ENCODE assay signal across 14 cellular contexts in genomic region chr5:150846301-150846650, GRCh38. TPM values are rescaled to one million over a fixed set of nuclear protein-coding genes. Genes with fewer than 3 reads are reported as not detected.
DNase-seq lines count a peak whose midpoint lies in the region; ATAC-seq and TF ChIP-seq lines count a peak whose summit lies in the region.
"Not testable (repeated sequence)": the region's sequence is repeated elsewhere in the genome, so short reads cannot be mapped to it uniquely, and the experiment has no call there.
"Had no signal": no experiment of that assay in that cellular context is flagged by ENCODE, and none has a peak within 500 bp of the region (broad histone marks: within the 10 kb centered on the region; RNA-seq: fewer than 3 reads in every experiment).

Gene IRGM, plus strand, starts transcription at chr5:150846521. Its CDS starts 1,603 bp downstream, at chr5:150848124.

- not testable (repeated sequence) for H3K36me3 Mint-ChIP-seq in T-helper 17 cell (ENCODE audit: low read depth); activated CD8-positive, alpha-beta memory T cell treated with anti-CD3 and anti-CD28 coated beads, Interleukin-2, amount 10 ng/mL, durations not matched to agents 7 days and 5 days; activated naive CD8-positive, alpha-beta T cell treated with anti-CD3 and anti-CD28 coated beads for 36 hours; immature natural killer cell

- 0 out of 2 replicates have a peak within 1 kb of the TSS, but pooled peaks have one; percentile 4 for H2AFZ ChIP-seq in Loucy (ENCODE audit: low read length)
- H2AFZ ChIP-seq in osteoblast (ENCODE audit: low read length) = not testable (repeated sequence)

- H3K4me2 ChIP-seq in DOHH2 (ENCODE audit: low read length) = peak within 1 kb of the TSS; percentile 68
- peak within 1 kb of the TSS; percentile 69 for H3K4me2 ChIP-seq in Loucy (ENCODE audit: low read depth, low read length, poor library complexity, severe bottlenecking)
- H3K4me2 ChIP-seq in osteoblast (ENCODE audit: insufficient read depth, low read length) = peak within 1 kb of the TSS; percentile 9

- H3K4me3 ChIP-seq in DOHH2 (ENCODE audit: low read length) (peak within 1 kb of the TSS; percentile 53), Loucy (ENCODE audit: low read length, poor library complexity, severe bottlenecking) (peak within 1 kb of the TSS; percentile 70)
- H3K4me3 ChIP-seq in osteoblast (ENCODE audit: insufficient read depth, low read length) = not testable (repeated sequence)

- not testable (repeated sequence) for H3K4me1 ChIP-seq in DOHH2 (ENCODE audit: control insufficient read depth, low read length); osteoblast (ENCODE audit: insufficient read depth, low read length)
- peaks cover 16% of the 10 kb centered on the region for H3K4me1 ChIP-seq in Loucy (ENCODE audit: insufficient read depth, low read length, poor library complexity, severe bottlenecking)

- H3K79me2 ChIP-seq in DOHH2 (ENCODE audit: control insufficient read depth, low read length); osteoblast (ENCODE audit: insufficient read depth, low read length): not testable (repeated sequence)
- H3K79me2 ChIP-seq in Loucy (ENCODE audit: insufficient read depth, low read length) = peaks cover 36% of the 10 kb centered on the region; the same call in 1 of the 2 replicates

- peak within 1 kb of the TSS; percentile 57 for H3K27ac Mint-ChIP-seq in T-helper 17 cell
- H3K27ac Mint-ChIP-seq in activated CD8-positive, alpha-beta memory T cell treated with anti-CD3 and anti-CD28 coated beads, Interleukin-2, amount 10 ng/mL, durations not matched to agents 7 days and 5 days = peak within 1 kb of the TSS; percentile 93
- peak within 1 kb of the TSS; percentile 92 for H3K27ac Mint-ChIP-seq in activated naive CD8-positive, alpha-beta T cell treated with anti-CD3 and anti-CD28 coated beads for 36 hours
- peak within 1 kb of the TSS; percentile 83 to 97 (median 93) for H3K27ac Mint-ChIP-seq in immature natural killer cell

- not testable (repeated sequence) for H3K27ac ChIP-seq in DOHH2 (ENCODE audit: low read depth, low read length); osteoblast (ENCODE audit: low read depth, low read length)

- not testable (repeated sequence) for H3F3A ChIP-seq in DOHH2 (ENCODE audit: control insufficient read depth, insufficient read depth); Loucy (ENCODE audit: low read depth)

- not testable (repeated sequence) for H3K9me3 Mint-ChIP-seq in activated CD8-positive, alpha-beta memory T cell treated with anti-CD3 and anti-CD28 coated beads, Interleukin-2, amount 10 ng/mL, durations not matched to agents 7 days and 5 days (ENCODE audit: low read depth); activated naive CD8-positive, alpha-beta T cell treated with anti-CD3 and anti-CD28 coated beads for 36 hours; immature natural killer cell

- not testable (repeated sequence) for H3K27me3 ChIP-seq in DOHH2 (ENCODE audit: control insufficient read depth, low read length); Loucy (ENCODE audit: insufficient read depth, low read length, poor library complexity, severe bottlenecking); osteoblast (ENCODE audit: insufficient read depth, low read length)

- H4K20me1 ChIP-seq in DOHH2 (ENCODE audit: control insufficient read depth, insufficient read depth, low read depth, low read length); Loucy (ENCODE audit: insufficient read depth, low read length, poor library complexity, severe bottlenecking); osteoblast (ENCODE audit: insufficient read depth, low read length): not testable (repeated sequence)

- H3K36me3 ChIP-seq in DOHH2 (ENCODE audit: control insufficient read depth, low read length); Loucy (ENCODE audit: insufficient read depth, low read length); osteoblast (ENCODE audit: insufficient read depth, low read length): not testable (repeated sequence)

- TF ChIP-seq CTCF in DOHH2 (IDR thresholded peaks at IDR 0.05; ENCODE audit: low read depth, low read length, poor library complexity, severe bottlenecking); Loucy (conservative IDR thresholded peaks at IDR 0.05; ENCODE audit: low read length); osteoblast (IDR thresholded peaks at IDR 0.05; ENCODE audit: extremely low read depth, low read depth, low read length): not testable (repeated sequence)

- DNase-seq in T-helper 17 cell = peak in 1 of 3 donors; percentile 10
- not testable (repeated sequence) for DNase-seq in activated CD8-positive, alpha-beta memory T cell treated with anti-CD3 and anti-CD28 coated beads, Interleukin-2, amount 10 ng/mL, durations not matched to agents 7 days and 5 days; activated naive CD8-positive, alpha-beta T cell treated with anti-CD3 and anti-CD28 coated beads for 36 hours; osteoblast (ENCODE audit: insufficient read length, low spot score, missing footprints)
- DNase-seq in immature natural killer cell = peak; percentile 51 to 65 (median 59)

- H3K27me3 Mint-ChIP-seq in T-helper 17 cell; activated CD8-positive, alpha-beta memory T cell treated with anti-CD3 and anti-CD28 coated beads, Interleukin-2, amount 10 ng/mL, durations not matched to agents 7 days and 5 days; activated naive CD8-positive, alpha-beta T cell treated with anti-CD3 and anti-CD28 coated beads for 36 hours; immature natural killer cell (ENCODE audit: low read depth in 3 of 3): not testable (repeated sequence)

- H3K9ac ChIP-seq in Loucy (ENCODE audit: low read depth, low read length, poor library complexity, severe bottlenecking) = peak within 1 kb of the TSS; percentile 58

- H3K9me2 ChIP-seq in DOHH2 (replicated peaks; ENCODE audit: control insufficient read depth, low read length); Loucy (replicated peaks; ENCODE audit: low read depth, low read length): not testable (repeated sequence)

- peak within 1 kb of the TSS; percentile 79 for H3K4me3 Mint-ChIP-seq in T-helper 17 cell
- peak within 1 kb of the TSS; percentile 73 for H3K4me3 Mint-ChIP-seq in activated CD8-positive, alpha-beta memory T cell treated with anti-CD3 and anti-CD28 coated beads, Interleukin-2, amount 10 ng/mL, durations not matched to agents 7 days and 5 days
- peak within 1 kb of the TSS; percentile 80 for H3K4me3 Mint-ChIP-seq in activated naive CD8-positive, alpha-beta T cell treated with anti-CD3 and anti-CD28 coated beads for 36 hours
- peak within 1 kb of the TSS; percentile 87 to 98 (median 90) for H3K4me3 Mint-ChIP-seq in immature natural killer cell

- not testable (repeated sequence) for H3K9me3 ChIP-seq in DOHH2 (ENCODE audit: control insufficient read depth, insufficient read depth, low read length); T-helper 17 cell (ENCODE audit: control insufficient read depth, low read length, poor library complexity, severe bottlenecking); osteoblast (ENCODE audit: low read depth, low read length)
- H3K9me3 ChIP-seq in Loucy (ENCODE audit: insufficient read depth, low read depth, low read length) = peaks cover 12% of the 10 kb centered on the region; the same call in 1 of the 2 replicates

- H3K4me1 Mint-ChIP-seq in T-helper 17 cell = peaks cover 10% of the 10 kb centered on the region
- peaks cover 31% of the 10 kb centered on the region for H3K4me1 Mint-ChIP-seq in activated CD8-positive, alpha-beta memory T cell treated with anti-CD3 and anti-CD28 coated beads, Interleukin-2, amount 10 ng/mL, durations not matched to agents 7 days and 5 days
- peaks cover 22% of the 10 kb centered on the region for H3K4me1 Mint-ChIP-seq in activated naive CD8-positive, alpha-beta T cell treated with anti-CD3 and anti-CD28 coated beads for 36 hours
- H3K4me1 Mint-ChIP-seq in immature natural killer cell = peaks cover 18 to 23% of the 10 kb centered on the region in 2 donors

- ATAC-seq in T-helper 17 cell = peak; percentile 5
- ATAC-seq in activated CD8-positive, alpha-beta memory T cell treated with anti-CD3 and anti-CD28 coated beads, Interleukin-2, amount 10 ng/mL, durations not matched to agents 7 days and 5 days = peak; percentile 13

- CTCF ChIA-PET in activated CD8-positive, alpha-beta memory T cell treated with anti-CD3 and anti-CD28 coated beads, Interleukin-2, amount 10 ng/mL, durations not matched to agents 7 days and 5 days (lab: Charles Lee) = interaction anchor here (0.6 to 4.0 kb wide), 35 partner anchors 9 to 498 kb away, joined by 3 to 68 read pairs (median 5); partner anchors contain the start of genes DCTN4, RBM22 and SMIM3

RNA-seq across cellular contexts. Expression of gene IRGM, which starts in this region (rescaled TPM):
- total RNA-seq in T-helper 17 cell (1 to 10 TPM; 2.0 to 2.7 TPM), osteoblast (not detected in 2 replicates)
- 1 to 10 TPM; 1.7 to 3.8 TPM for total RNA-seq in activated CD8-positive, alpha-beta memory T cell treated with anti-CD3 and anti-CD28 coated beads, Interleukin-2, amount 10 ng/mL, durations not matched to agents 7 days and 5 days
- total RNA-seq in activated naive CD8-positive, alpha-beta T cell treated with anti-CD3 and anti-CD28 coated beads for 36 hours = 1 to 10 TPM; 2.5 to 2.9 TPM
- polyA plus RNA-seq in immature natural killer cell = 1 to 10 TPM; 2.4 to 5.9 (median 4.0) TPM
- total RNA-seq: fibroblast of villous mesenchyme, GM23248, left ventricle myocardium superior, right atrium auricular region, suprapubic skin had no signal
- polyA plus RNA-seq: GM23248, keratinocyte, neural cell had no signal

Comparison
In these comparisons a context has a peak if more than half of its experiments do, and no peak if none do; other contexts are left out.
1. H3K4me2 ChIP-seq: peak in every context shown above with its lines; median percentile 69 in Loucy; 68 in DOHH2; 9 in osteoblast.